In the genomic region with DNA sequence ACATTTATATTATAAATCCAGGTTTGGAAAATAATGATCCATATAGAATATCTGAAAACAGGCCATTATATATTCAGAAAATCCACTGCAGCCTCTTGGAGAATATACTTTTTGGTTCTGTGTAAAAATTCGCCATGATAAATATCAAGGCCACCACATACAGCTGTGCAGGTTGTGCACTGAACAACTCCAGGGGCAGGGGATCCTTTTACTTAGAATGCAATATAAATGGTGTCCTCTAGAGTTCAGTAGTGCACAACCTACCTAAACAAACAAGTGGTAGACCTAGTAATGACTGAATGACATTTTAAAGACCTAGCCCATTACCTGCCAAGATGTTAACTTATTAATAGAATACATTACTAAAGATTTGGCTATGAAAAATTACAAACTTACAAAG, we compare ENCODE assay signal across 10 cellular contexts. TPM values are rescaled to one million over a fixed set of nuclear protein-coding genes. Genes with fewer than 3 reads are reported as not detected.
DNase-seq lines count a peak whose midpoint lies in the region; ATAC-seq and TF ChIP-seq lines count a peak whose summit lies in the region.
"Had no signal": no experiment of that assay in that cellular context is flagged by ENCODE, and none has a peak within 500 bp of the region (broad histone marks: within the 10 kb centered on the region; RNA-seq: fewer than 3 reads in every experiment).

No MANE protein-coding gene starts in this region.

- H3K36me3 Mint-ChIP-seq in activated T-helper 17 cell treated with anti-CD3 and anti-CD28 coated beads, Interleukin-2, amount 50 U/mL, for 72 hours (ENCODE audit: low read depth), result no peaks in the 10 kb centered on the region
- no peaks in the 10 kb centered on the region for H3K36me3 Mint-ChIP-seq in activated T-cell treated with anti-CD3 and anti-CD28 coated beads, Interleukin-2, amount 50 U/mL, for 4 hours (ENCODE audit: insufficient read depth)

- H3K36me3 ChIP-seq in left ventricle myocardium inferior (no peaks in the 10 kb centered on the region), right atrium auricular region (no peaks in the 10 kb centered on the region), uterus (no peaks in the 10 kb centered on the region), upper lobe of left lung (no peaks in the 10 kb centered on the region), suprapubic skin (no peaks in the 10 kb centered on the region)

- no peak for DNase-seq in left ventricle myocardium inferior
- DNase-seq in right atrium auricular region (ENCODE audit: low spot score), result no peak
- no peak for DNase-seq in uterus
- DNase-seq in activated T-cell treated with anti-CD3 and anti-CD28 coated beads, Interleukin-2, amount 50 U/mL, for 4 hours, result no peak
- DNase-seq in upper lobe of left lung, result no peak
- no peak for DNase-seq in suprapubic skin (ENCODE audit: low spot score in 2 of 2)
- DNase-seq: GF-D8, hypothalamus had no signal

- H3K9me3 ChIP-seq in left ventricle myocardium inferior (replicated peaks), result no peaks in the 10 kb centered on the region
- H3K9me3 ChIP-seq in right atrium auricular region, result no peaks in the 10 kb centered on the region
- H3K9me3 ChIP-seq in uterus, result no peaks in the 10 kb centered on the region
- no peaks in the 10 kb centered on the region for H3K9me3 ChIP-seq in upper lobe of left lung
- H3K9me3 ChIP-seq in suprapubic skin, result no peaks in the 10 kb centered on the region

- ATAC-seq in HG03460 (IDR thresholded peaks at IDR 0.05; ENCODE audit: unreplicated experiment) (peak; percentile 69), upper lobe of left lung (ENCODE audit: low FRiP score in 2 of 2) (no peak)
- ATAC-seq in activated T-helper 17 cell treated with anti-CD3 and anti-CD28 coated beads, Interleukin-2, amount 50 U/mL, for 72 hours (replicated peaks), result peak; percentile 39
- no peak for ATAC-seq in activated T-cell treated with anti-CD3 and anti-CD28 coated beads, Interleukin-2, amount 50 U/mL, for 4 hours

- H3K9me3 Mint-ChIP-seq in activated T-helper 17 cell treated with anti-CD3 and anti-CD28 coated beads, Interleukin-2, amount 50 U/mL, for 72 hours, result no peaks in the 10 kb centered on the region
- no peaks in the 10 kb centered on the region for H3K9me3 Mint-ChIP-seq in activated T-cell treated with anti-CD3 and anti-CD28 coated beads, Interleukin-2, amount 50 U/mL, for 4 hours

- TF ChIP-seq CTCF in left ventricle myocardium inferior (IDR thresholded peaks at IDR 0.05; ENCODE audit: borderline replicate concordance) (peak; percentile 28), right atrium auricular region (IDR thresholded peaks at IDR 0.05) (no peak), uterus (IDR thresholded peaks at IDR 0.05) (no peak), upper lobe of left lung (IDR thresholded peaks at IDR 0.05) (peak in 1 of 6 experiments; percentile 22), suprapubic skin (IDR thresholded peaks at IDR 0.05) (no peak)

- H3K27me3 ChIP-seq in left ventricle myocardium inferior (ENCODE audit: low read depth) (no peaks in the 10 kb centered on the region), right atrium auricular region (no peaks in the 10 kb centered on the region), uterus (no peaks in the 10 kb centered on the region), upper lobe of left lung (no peaks in the 10 kb centered on the region), suprapubic skin (no peaks in the 10 kb centered on the region)

- no peak overlapping the region for H3K27ac Mint-ChIP-seq in activated T-helper 17 cell treated with anti-CD3 and anti-CD28 coated beads, Interleukin-2, amount 50 U/mL, for 72 hours

- H3K4me3 ChIP-seq in left ventricle myocardium inferior (no peak overlapping the region), right atrium auricular region (no peak overlapping the region), uterus (no peak overlapping the region), upper lobe of left lung (no peak overlapping the region), suprapubic skin (no peak overlapping the region)

- WGBS in upper lobe of left lung, 2 donors, result 90 to 92% methylated on average over 1 of the region's 1 CpG
- 88% methylated on average over 1 of the region's 1 CpG for WGBS in suprapubic skin

- H3K4me3 Mint-ChIP-seq in activated T-helper 17 cell treated with anti-CD3 and anti-CD28 coated beads, Interleukin-2, amount 50 U/mL, for 72 hours, result no peak overlapping the region
- H3K4me3 Mint-ChIP-seq in activated T-cell treated with anti-CD3 and anti-CD28 coated beads, Interleukin-2, amount 50 U/mL, for 4 hours, result no peak overlapping the region

- H3K4me1 Mint-ChIP-seq in activated T-helper 17 cell treated with anti-CD3 and anti-CD28 coated beads, Interleukin-2, amount 50 U/mL, for 72 hours, result no peaks in the 10 kb centered on the region
- H3K4me1 Mint-ChIP-seq in activated T-cell treated with anti-CD3 and anti-CD28 coated beads, Interleukin-2, amount 50 U/mL, for 4 hours (ENCODE audit: low read depth), result peaks cover 4% of the 10 kb centered on the region

- no peak for TF ChIP-seq EP300 in upper lobe of left lung (IDR thresholded peaks at IDR 0.05)
- TF ChIP-seq EP300 in suprapubic skin (IDR thresholded peaks at IDR 0.05), result no peak

- H3K27ac ChIP-seq in left ventricle myocardium inferior (replicated peaks) (no peak overlapping the region), right atrium auricular region (no peak overlapping the region), uterus (no peak overlapping the region), upper lobe of left lung (no peak overlapping the region), suprapubic skin (no peak overlapping the region)

- TF ChIP-seq POLR2A in uterus (IDR thresholded peaks at IDR 0.05), result no peak
- TF ChIP-seq POLR2A in upper lobe of left lung (IDR thresholded peaks at IDR 0.05), result no peak
- TF ChIP-seq POLR2A in suprapubic skin (IDR thresholded peaks at IDR 0.05), result no peak

- H3K4me1 ChIP-seq in left ventricle myocardium inferior (peaks cover 17% of the 10 kb centered on the region), right atrium auricular region (no peaks in the 10 kb centered on the region), uterus (no peaks in the 10 kb centered on the region), upper lobe of left lung (peaks cover 0 to 6% (median 2%) of the 10 kb centered on the region in 4 donors), suprapubic skin (peaks cover under 1% of the 10 kb centered on the region)

- intact Hi-C loops in left ventricle myocardium inferior (cut with micrococcal nuclease) (no loop called here), uterus (cut with DNase I; ENCODE audit: low total_unique reads) (no loop called here)

- no peaks in the 10 kb centered on the region for H3K27me3 Mint-ChIP-seq in activated T-helper 17 cell treated with anti-CD3 and anti-CD28 coated beads, Interleukin-2, amount 50 U/mL, for 72 hours
- H3K27me3 Mint-ChIP-seq in activated T-cell treated with anti-CD3 and anti-CD28 coated beads, Interleukin-2, amount 50 U/mL, for 4 hours (ENCODE audit: low read depth), result peaks cover 19% of the 10 kb centered on the region

RNA-seq across cellular contexts. Expression of a gene that starts 22.4 kb away (rescaled TPM):
- total RNA-seq in left ventricle myocardium inferior, result 0.44 TPM
- total RNA-seq in right atrium auricular region, result not detected
- total RNA-seq in activated T-helper 17 cell treated with anti-CD3 and anti-CD28 coated beads, Interleukin-2, amount 50 U/mL, for 72 hours, result not detected
- total RNA-seq in uterus, result not detected
- total RNA-seq in activated T-cell treated with anti-CD3 and anti-CD28 coated beads, Interleukin-2, amount 50 U/mL, for 4 hours, result not detected
- 1 to 10 TPM in 4 of 6 donors, under 1 TPM in 2; 0.46 to 4.4 (median 1.1) TPM for total RNA-seq in upper lobe of left lung
- not detected for total RNA-seq in suprapubic skin

RNA-seq across cellular contexts. Expression of a gene that starts 37.9 kb away (rescaled TPM):
- total RNA-seq in left ventricle myocardium inferior, result 19.3 TPM
- total RNA-seq in right atrium auricular region, result 10 to 100 TPM; 11.3 to 13.7 TPM
- total RNA-seq in activated T-helper 17 cell treated with anti-CD3 and anti-CD28 coated beads, Interleukin-2, amount 50 U/mL, for 72 hours, result 10 to 100 TPM; 23.2 to 48.6 TPM
- total RNA-seq in uterus, result 10 to 100 TPM in 3 of 4 donors, 1 to 10 TPM in 1; 9.4 to 24.1 (median 16.2) TPM
- 10 to 100 TPM; 67.3 to 73.2 (median 72.1) TPM for total RNA-seq in activated T-cell treated with anti-CD3 and anti-CD28 coated beads, Interleukin-2, amount 50 U/mL, for 4 hours
- 10 to 100 TPM in 3 of 6 donors, 1 to 10 TPM in 3; 2.0 to 12.5 (median 10.2) TPM for total RNA-seq in upper lobe of left lung
- total RNA-seq in suprapubic skin, result 10 to 100 TPM; 12.2 to 18.4 (median 17.9) TPM

Comparison
In these comparisons a context has a peak if more than half of its experiments do, and no peak if none do; other contexts are left out.
1. ATAC-seq: peak in HG03460 (single experiment) and activated T-helper 17 cell treated with anti-CD3 and anti-CD28 coated beads, Interleukin-2, amount 50 U/mL, for 72 hours (single experiment); none in activated T-cell treated with anti-CD3 and anti-CD28 coated beads, Interleukin-2, amount 50 U/mL, for 4 hours (0 of 2) and upper lobe of left lung (0 of 2).